In genomic region chr19:262125-262524, GRCh38 we compare ENCODE assay signal across 3 cellular contexts.
TF ChIP-seq lines count a peak whose summit lies in the region.

No MANE protein-coding gene starts in this region.

TF ChIP-seq in SK-N-SH, 30 proteins besides CTCF, POLR2A, EP300 and RAD21:
- TF ChIP-seq IRF3 (IDR thresholded peaks at IDR 0.05; ENCODE audit: low read depth, low read length) (no peak), FOSL2 (IDR thresholded peaks at IDR 0.05; ENCODE audit: borderline replicate concordance, low read depth) (no peak), NFIC (IDR thresholded peaks at IDR 0.05; ENCODE audit: borderline replicate concordance) (no peak), TEAD4 (IDR thresholded peaks at IDR 0.05; ENCODE audit: borderline replicate concordance, insufficient read depth) (no peak), RXRA (IDR thresholded peaks at IDR 0.05; ENCODE audit: borderline replicate concordance, low read depth) (no peak), MEF2A (IDR thresholded peaks at IDR 0.05; ENCODE audit: borderline replicate concordance, low read depth) (no peak), GATA2 (CRISPR knock-in tag; IDR thresholded peaks at IDR 0.05) (no peak), CHD2 (IDR thresholded peaks at IDR 0.05; ENCODE audit: low read length, partially characterized antibody) (no peak), FOXJ3 (CRISPR knock-in tag; IDR thresholded peaks at IDR 0.05) (no peak), NRF1 (IDR thresholded peaks at IDR 0.05; ENCODE audit: low read depth, low read length) (no peak), RFX5 (IDR thresholded peaks at IDR 0.05; ENCODE audit: low read length) (no peak), TCF12 (IDR thresholded peaks at IDR 0.05) (no peak), ZBTB33 (IDR thresholded peaks at IDR 0.05; ENCODE audit: borderline replicate concordance, low read depth) (no peak)

TF ChIP-seq in SK-N-SH treated with all-trans-retinoic acid at 6 μM for 48 hours, 23 proteins besides CTCF, POLR2A, EP300 and RAD21 (continued from another document):
- TF ChIP-seq TCF4 (CRISPR knock-in tag; IDR thresholded peaks at IDR 0.05; ENCODE audit: borderline replicate concordance) (no peak), CSRNP3 (CRISPR knock-in tag; IDR thresholded peaks at IDR 0.05) (no peak), ZNF8 (CRISPR knock-in tag; IDR thresholded peaks at IDR 0.05) (no peak), ZNF70 (CRISPR knock-in tag; IDR thresholded peaks at IDR 0.05) (no peak), ZFP30 (CRISPR knock-in tag; IDR thresholded peaks at IDR 0.05) (no peak), BACH2 (CRISPR knock-in tag; IDR thresholded peaks at IDR 0.05; ENCODE audit: borderline replicate concordance) (no peak), PPARA (CRISPR knock-in tag; IDR thresholded peaks at IDR 0.05; ENCODE audit: borderline replicate concordance) (no peak), CREB5 (CRISPR knock-in tag; IDR thresholded peaks at IDR 0.05; ENCODE audit: low read depth) (no peak), ZNF565 (CRISPR knock-in tag; conservative IDR thresholded peaks at IDR 0.05; ENCODE audit: low read depth) (no peak), ARNTL (CRISPR knock-in tag; IDR thresholded peaks at IDR 0.05; ENCODE audit: borderline replicate concordance, low read depth) (no peak), ISL1 (CRISPR knock-in tag; IDR thresholded peaks at IDR 0.05) (no peak)

TF ChIP-seq in GM12878, 131 proteins besides CTCF, POLR2A, EP300 and RAD21 (continued from another document):
- no peak for TF ChIP-seq ZNF687 (IDR thresholded peaks at IDR 0.05)
- TF ChIP-seq EED (IDR thresholded peaks at IDR 0.05; ENCODE audit: low read depth): no peak
- TF ChIP-seq BRCA1 (IDR thresholded peaks at IDR 0.05; ENCODE audit: low read depth, low read length): no peak
